Comparison of ENCODE assay signal across 15 cellular contexts in genomic region chr11:86492370-86493030, GRCh38.
A peak's percentile ranks its signal among the peaks of the same experiment; 100 is the strongest.
DNase-seq lines count a peak whose midpoint lies in the region; ATAC-seq and TF ChIP-seq lines count a peak whose summit lies in the region.
"Had no signal": no experiment of that assay in that cellular context is flagged by ENCODE, and none has a peak within 500 bp of the region (broad histone marks: within the 10 kb centered on the region; RNA-seq: fewer than 3 reads in every experiment).

No MANE protein-coding gene starts in this region.

- no peaks in the 10 kb centered on the region for H3K27me3 ChIP-seq in left ventricle myocardium inferior (ENCODE audit: low read depth)
- H3K27me3 ChIP-seq: BLaER1 treated with 17β-estradiol and CSF1 and Interleukin-3, amounts not matched to agents 10 nM and 100 nM had no signal

- H3K4me3 ChIP-seq in left ventricle myocardium inferior, result no peak overlapping the region
- H3K4me3 ChIP-seq: BLaER1 treated with 17β-estradiol and CSF1 and Interleukin-3, amounts not matched to agents 10 nM and 100 nM had no signal

- no peak for DNase-seq in Right ventricle myocardium inferior (ENCODE audit: missing footprints)
- DNase-seq in left ventricle myocardium inferior, result no peak
- DNase-seq in dermis blood vessel endothelial cell, result peak; percentile 27
- DNase-seq in medulla oblongata (ENCODE audit: extremely low spot score), result peak; percentile 13
- DNase-seq in sciatic nerve (ENCODE audit: low spot score), result no peak
- no peak for DNase-seq in NCI-H2227 treated with DMSO at 0.1 percent for 48 hours (lab: John Stamatoyannopoulos, UW)
- DNase-seq in LoVo (ENCODE audit: low spot score), result no peak
- DNase-seq: 8988T, GF-D8, NCI-H1417, NCI-H2029, NCI-H2171 treated with DMSO at 0.1 percent for 48 hours, NCI-H510A treated with DMSO at 0.1 percent for 48 hours had no signal

- no peak overlapping the region for H3K27ac ChIP-seq in left ventricle myocardium inferior (replicated peaks)
- H3K27ac ChIP-seq: BLaER1 treated with 17β-estradiol and CSF1 and Interleukin-3, amounts not matched to agents 10 nM and 100 nM had no signal

- intact Hi-C loops in Right ventricle myocardium inferior (cut with DNase I) (no loop called here), left ventricle myocardium inferior (cut with micrococcal nuclease) (no loop called here), sciatic nerve (cut with DNase I) (no loop called here)

- H3K9me3 ChIP-seq in left ventricle myocardium inferior (replicated peaks), result no peaks in the 10 kb centered on the region
- H3K9me3 ChIP-seq: BLaER1 treated with 17β-estradiol and CSF1 and Interleukin-3, amounts not matched to agents 10 nM and 100 nM had no signal

- ATAC-seq in Right ventricle myocardium inferior (peak; percentile 31), sciatic nerve (peak; percentile 11), HG02623 (IDR thresholded peaks at IDR 0.05; ENCODE audit: unreplicated experiment) (no peak)

- no peaks in the 10 kb centered on the region for H3K36me3 ChIP-seq in left ventricle myocardium inferior
- H3K36me3 ChIP-seq: BLaER1 treated with 17β-estradiol and CSF1 and Interleukin-3, amounts not matched to agents 10 nM and 100 nM had no signal

- no peak for TF ChIP-seq CTCF in left ventricle myocardium inferior (IDR thresholded peaks at IDR 0.05; ENCODE audit: borderline replicate concordance)

- peaks cover 10% of the 10 kb centered on the region for H3K4me1 ChIP-seq in left ventricle myocardium inferior
- H3K4me1 ChIP-seq: BLaER1 treated with 17β-estradiol and CSF1 and Interleukin-3, amounts not matched to agents 10 nM and 100 nM had no signal

Comparison
In these comparisons a context has a peak if more than half of its experiments do, and no peak if none do; other contexts are left out.
1. DNase-seq: peak in dermis blood vessel endothelial cell (single experiment) and medulla oblongata (single experiment); none in Right ventricle myocardium inferior (single experiment), left ventricle myocardium inferior (single experiment), sciatic nerve (single experiment), NCI-H2227 treated with DMSO at 0.1 percent for 48 hours (single experiment) and LoVo (single experiment).